1 cellular context compared by ENCODE assay signal in the genomic region with DNA sequence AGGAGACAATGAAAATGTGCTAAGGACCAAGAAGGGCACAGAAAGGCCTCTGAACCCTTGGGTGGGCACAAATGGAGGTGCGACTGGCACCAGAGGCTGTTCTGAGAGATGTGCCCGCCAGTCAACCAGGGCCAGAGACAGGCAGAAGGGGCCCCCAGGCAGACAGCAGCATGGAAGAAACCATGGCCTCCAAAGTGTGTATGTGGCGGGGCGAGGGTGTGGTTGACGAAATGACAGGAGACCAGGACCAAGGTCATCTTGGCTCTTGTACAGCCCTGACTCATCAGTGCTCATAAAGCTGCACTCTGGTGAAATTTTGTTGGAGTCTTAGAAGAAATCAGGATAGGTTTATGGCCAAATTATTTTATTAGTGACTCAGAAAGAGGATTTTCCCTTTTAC.
TF ChIP-seq lines count a peak whose summit lies in the region.

No MANE protein-coding gene starts in this region.

TF ChIP-seq in HepG2, 621 proteins besides CTCF, POLR2A, EP300 and RAD21:
- TF ChIP-seq ZC3H4 (CRISPR knock-in tag; IDR thresholded peaks at IDR 0.05; ENCODE audit: borderline replicate concordance) (no peak), ZNF230 (CRISPR knock-in tag; IDR thresholded peaks at IDR 0.05) (no peak), ZNF878 (CRISPR knock-in tag; IDR thresholded peaks at IDR 0.05) (no peak), AGO2 (optimal IDR thresholded peaks at IDR 0.05; ENCODE audit: low read depth, low read length) (peak; percentile 43), FOSL2 (CRISPR knock-in tag; IDR thresholded peaks at IDR 0.05) (peak; percentile 25; the same call in 1 of the 2 replicates)
TF ChIP-seq in HepG2: peak in this region for 2.
